10 cellular contexts compared by ENCODE assay signal in genomic region chr2:33133436-33133835, GRCh38.
DNase-seq lines count a peak whose midpoint lies in the region; ATAC-seq and TF ChIP-seq lines count a peak whose summit lies in the region.
"Had no signal": no experiment of that assay in that cellular context is flagged by ENCODE, and none has a peak within 500 bp of the region (broad histone marks: within the 10 kb centered on the region; RNA-seq: fewer than 3 reads in every experiment).

No MANE protein-coding gene starts in this region.

- H4K20me1 ChIP-seq in mammary epithelial cell (ENCODE audit: insufficient read depth, low read length), result no peaks in the 10 kb centered on the region

- H3K4me1 ChIP-seq in mammary epithelial cell (ENCODE audit: insufficient read depth, low read length) (peaks cover 37% of the 10 kb centered on the region), right lobe of liver (peaks cover 0 to 10% (median 4%) of the 10 kb centered on the region in 4 donors), testis (no peaks in the 10 kb centered on the region)

- no peaks in the 10 kb centered on the region for H3K79me2 ChIP-seq in mammary epithelial cell (ENCODE audit: insufficient read depth, low read length)

- no peaks in the 10 kb centered on the region for H3K27me3 ChIP-seq in mammary epithelial cell (ENCODE audit: insufficient read depth, low read length)
- no peaks in the 10 kb centered on the region for H3K27me3 ChIP-seq in right lobe of liver
- no peaks in the 10 kb centered on the region for H3K27me3 ChIP-seq in testis
- H3K27me3 ChIP-seq in H7 (ENCODE audit: control insufficient read depth, insufficient read depth, low read length), result no peaks in the 10 kb centered on the region

- peak overlapping the region; percentile 43 for H2AFZ ChIP-seq in mammary epithelial cell (ENCODE audit: low read depth, low read length)

- intact Hi-C loops in mammary epithelial cell (cut with micrococcal nuclease), result loop anchor here (5.0 kb wide), 3 partner anchors 79 to 134 kb away; no protein-coding TSS in a partner anchor
- intact Hi-C loops in right lobe of liver (cut with DNase I), result no loop called here
- intact Hi-C loops in testis (cut with DNase I; ENCODE audit: low total_unique reads), result no loop called here

- TF ChIP-seq CTCF in mammary epithelial cell (conservative IDR thresholded peaks at IDR 0.05 in 1 of 2, IDR thresholded peaks at IDR 0.05 in 1 of 2; ENCODE audit: extremely low read depth in 1 of 2, insufficient read depth in 1 of 2, low read depth in 1 of 2, low read length in 2 of 2), result no peak
- TF ChIP-seq CTCF in right lobe of liver (IDR thresholded peaks at IDR 0.05), result no peak
- TF ChIP-seq CTCF in testis (IDR thresholded peaks at IDR 0.05), result no peak

- TF ChIP-seq POLR2A in right lobe of liver (IDR thresholded peaks at IDR 0.05), result no peak
- no peak for TF ChIP-seq POLR2A in testis (IDR thresholded peaks at IDR 0.05)

- dilution Hi-C loops in mammary epithelial cell (cut with HindIII; ENCODE audit: low sequenced_read_pairs), result no loop called here

- H3K4me3 ChIP-seq in mammary epithelial cell (replicated peaks in 1 of 3; ENCODE audit: insufficient read depth in 1 of 3, low read depth in 2 of 3, low read length in 3 of 3) (no peak overlapping the region), right lobe of liver (peak overlapping the region; percentile 12 to 39 (median 27)), testis (no peak overlapping the region), H7 (ENCODE audit: insufficient read depth, low read depth, low read length) (no peak overlapping the region)

- DNase-seq in NOMO-1 treated with DMSO at 0.1 percent for 48 hours (lab: John Stamatoyannopoulos, UW; ENCODE audit: unreplicated experiment) (peak; percentile 44), mammary epithelial cell (no peak), right lobe of liver (peak; percentile 51 to 86 (median 78)), testis (no peak), NCI-H1694 (lab: John Stamatoyannopoulos, UW) (no peak), mucosa of gallbladder (ENCODE audit: low spot score) (no peak), H7 (no peak)
- DNase-seq: midbrain, NCI-H774 had no signal

- H3K36me3 ChIP-seq in mammary epithelial cell (ENCODE audit: insufficient read depth, low read length) (no peaks in the 10 kb centered on the region), right lobe of liver (no peaks in the 10 kb centered on the region), testis (ENCODE audit: low read depth, missing control alignments) (no peaks in the 10 kb centered on the region), H7 (replicated peaks; ENCODE audit: control insufficient read depth, insufficient read depth, low read length) (no peaks in the 10 kb centered on the region)

- no TSS peak for BruUV-seq in mammary epithelial cell (replicated peaks; lab: Mats Ljungman, UMichigan)

- H3K9ac ChIP-seq in mammary epithelial cell (ENCODE audit: insufficient read depth, low read length), result peak overlapping the region; percentile 14

- H3K4me2 ChIP-seq in mammary epithelial cell (ENCODE audit: insufficient read depth, low read depth, low read length), result peak overlapping the region; percentile 68

- H3K27ac ChIP-seq in mammary epithelial cell (ENCODE audit: insufficient read depth, low read depth, low read length), result no peak overlapping the region
- H3K27ac ChIP-seq in right lobe of liver, result peak overlapping the region; percentile 74 to 82 (median 78)
- H3K27ac ChIP-seq in testis, result peak overlapping the region; percentile 21 to 53

- CTCF ChIA-PET in mammary epithelial cell (lab: Charles Lee; ENCODE audit: low non-redundant PET), result no interaction called here

- peak; percentile 83 to 93 (median 90) for ATAC-seq in right lobe of liver
- no peak for ATAC-seq in GM21717 (IDR thresholded peaks at IDR 0.05; ENCODE audit: unreplicated experiment)

- 100% methylated on average over 4 of the region's 4 CpGs for WGBS in mammary epithelial cell (ENCODE audit: low coverage, missing lambda C conversion rate)
- WGBS in right lobe of liver (ENCODE audit: insufficient coverage, low coverage, low lambda C conversion rate, missing lambda C conversion rate), result 21% methylated on average over 4 of the region's 4 CpGs
- 60 to 70% methylated on average over 4 of the region's 4 CpGs for WGBS in testis, 2 donors

- in situ Hi-C loops in mammary epithelial cell (cut with MboI; ENCODE audit: low sequenced_read_pairs in 2 of 2), result loop anchor here in 1 of 2 donors (25.0 kb wide), 1 partner anchor 129 kb away; no protein-coding TSS in a partner anchor

- H3K9me3 ChIP-seq in mammary epithelial cell (replicated peaks; ENCODE audit: insufficient read depth, low read length) (no peaks in the 10 kb centered on the region), right lobe of liver (no peaks in the 10 kb centered on the region), testis (no peaks in the 10 kb centered on the region)

Comparison
In these comparisons a context has a peak if more than half of its experiments do, and no peak if none do; other contexts are left out.
1. DNase-seq: peak in NOMO-1 treated with DMSO at 0.1 percent for 48 hours (single experiment) and right lobe of liver (3 of 3); none in mammary epithelial cell (single experiment), testis (single experiment), NCI-H1694 (single experiment), mucosa of gallbladder (single experiment) and H7 (single experiment).
2. H3K4me3 ChIP-seq: peak in right lobe of liver (3 of 3); none in mammary epithelial cell (0 of 3), testis (0 of 2) and H7 (single experiment).